Comparison of ENCODE assay signal across 1 cellular context in the genomic region with DNA sequence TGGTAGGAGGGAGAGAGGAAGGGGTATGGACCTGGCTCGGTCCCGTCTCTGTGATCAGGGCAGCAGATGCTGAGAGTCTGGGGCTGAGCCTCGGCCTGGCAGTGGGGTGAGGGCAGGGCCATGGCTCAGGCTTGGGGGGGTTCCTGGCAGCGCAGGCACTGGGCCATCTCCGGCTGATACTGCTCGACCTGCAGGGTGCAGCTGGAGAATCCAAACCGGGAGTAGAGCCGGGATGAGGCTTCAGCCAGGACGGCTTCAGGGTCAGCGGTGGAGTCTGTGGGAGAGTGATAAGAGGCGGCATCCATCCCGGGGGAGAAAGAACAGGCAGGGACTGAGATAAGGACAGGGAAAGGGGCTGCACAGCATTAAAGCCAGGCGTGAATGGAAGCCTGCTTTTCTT.
TF ChIP-seq lines count a peak whose summit lies in the region.

No MANE protein-coding gene starts in this region.

TF ChIP-seq in IMR-90, 13 proteins besides CTCF, POLR2A, EP300 and RAD21:
- TF ChIP-seq MXI1 (IDR thresholded peaks at IDR 0.05; ENCODE audit: borderline replicate concordance, low read depth, low read length) = no peak
- no peak for TF ChIP-seq BHLHE40 (IDR thresholded peaks at IDR 0.05; ENCODE audit: low read depth, low read length)
- TF ChIP-seq CHD1 (IDR thresholded peaks at IDR 0.05; ENCODE audit: low read depth, low read length) = no peak
- no peak for TF ChIP-seq SMC3 (IDR thresholded peaks at IDR 0.05; ENCODE audit: low read depth, low read length)
- no peak for TF ChIP-seq RCOR1 (IDR thresholded peaks at IDR 0.05; ENCODE audit: insufficient replicate concordance, low read length)
- no peak for TF ChIP-seq NFE2L2 (IDR thresholded peaks at IDR 0.05; ENCODE audit: low read depth, low read length)
- no peak for TF ChIP-seq RFX5 (IDR thresholded peaks at IDR 0.05; ENCODE audit: low read depth, low read length)
- TF ChIP-seq MAZ (IDR thresholded peaks at IDR 0.05; ENCODE audit: borderline replicate concordance, low read depth, low read length) = no peak
- no peak for TF ChIP-seq CEBPB (IDR thresholded peaks at IDR 0.05; ENCODE audit: low read depth, low read length)
- TF ChIP-seq, protein P1, sequence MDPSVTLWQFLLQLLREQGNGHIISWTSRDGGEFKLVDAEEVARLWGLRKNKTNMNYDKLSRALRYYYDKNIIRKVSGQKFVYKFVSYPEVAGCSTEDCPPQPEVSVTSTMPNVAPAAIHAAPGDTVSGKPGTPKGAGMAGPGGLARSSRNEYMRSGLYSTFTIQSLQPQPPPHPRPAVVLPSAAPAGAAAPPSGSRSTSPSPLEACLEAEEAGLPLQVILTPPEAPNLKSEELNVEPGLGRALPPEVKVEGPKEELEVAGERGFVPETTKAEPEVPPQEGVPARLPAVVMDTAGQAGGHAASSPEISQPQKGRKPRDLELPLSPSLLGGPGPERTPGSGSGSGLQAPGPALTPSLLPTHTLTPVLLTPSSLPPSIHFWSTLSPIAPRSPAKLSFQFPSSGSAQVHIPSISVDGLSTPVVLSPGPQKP (IDR thresholded peaks at IDR 0.05; ENCODE audit: borderline replicate concordance, low read depth, low read length) = no peak
- TF ChIP-seq MAFK (IDR thresholded peaks at IDR 0.05; ENCODE audit: low read depth, low read length) = no peak
- TF ChIP-seq, protein P2, sequence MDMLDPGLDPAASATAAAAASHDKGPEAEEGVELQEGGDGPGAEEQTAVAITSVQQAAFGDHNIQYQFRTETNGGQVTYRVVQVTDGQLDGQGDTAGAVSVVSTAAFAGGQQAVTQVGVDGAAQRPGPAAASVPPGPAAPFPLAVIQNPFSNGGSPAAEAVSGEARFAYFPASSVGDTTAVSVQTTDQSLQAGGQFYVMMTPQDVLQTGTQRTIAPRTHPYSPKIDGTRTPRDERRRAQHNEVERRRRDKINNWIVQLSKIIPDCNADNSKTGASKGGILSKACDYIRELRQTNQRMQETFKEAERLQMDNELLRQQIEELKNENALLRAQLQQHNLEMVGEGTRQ (IDR thresholded peaks at IDR 0.05; ENCODE audit: low read depth, low read length) = no peak
- TF ChIP-seq FOS (IDR thresholded peaks at IDR 0.05; ENCODE audit: low read depth, low read length) = no peak
TF ChIP-seq in IMR-90: peak in this region for 0.
